13 cellular contexts compared by ENCODE assay signal in the genomic region with DNA sequence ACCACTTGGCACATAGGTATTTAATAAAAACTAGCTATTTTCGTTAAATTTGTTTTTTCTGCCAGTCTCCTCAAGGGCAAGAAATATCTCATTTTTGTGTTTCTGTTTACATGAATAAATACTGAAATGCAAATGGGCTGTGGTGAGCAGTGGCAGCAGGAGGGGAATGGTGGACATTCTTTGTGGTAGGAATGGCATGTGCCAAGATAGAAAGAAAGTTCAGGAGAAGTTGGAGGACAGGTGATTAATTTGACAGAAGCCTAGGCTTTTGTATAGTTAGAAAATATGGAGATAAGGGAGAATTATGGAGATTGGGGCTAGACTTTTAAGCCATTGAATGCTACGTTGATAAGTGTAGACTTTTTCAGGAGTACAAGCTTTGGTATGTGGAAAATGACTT. TPM values are rescaled to one million over a fixed set of nuclear protein-coding genes. Genes with fewer than 3 reads are reported as not detected.
DNase-seq lines count a peak whose midpoint lies in the region; ATAC-seq and TF ChIP-seq lines count a peak whose summit lies in the region.
"Had no signal": no experiment of that assay in that cellular context is flagged by ENCODE, and none has a peak within 500 bp of the region (broad histone marks: within the 10 kb centered on the region; RNA-seq: fewer than 3 reads in every experiment).

No MANE protein-coding gene starts in this region.

- H3K27ac ChIP-seq in osteoblast (ENCODE audit: low read depth, low read length), result no peak overlapping the region
- H3K27ac ChIP-seq: 22Rv1, GM23248 had no signal

- in situ Hi-C loops in astrocyte of the cerebellum (cut with HindIII; ENCODE audit: low sequenced_read_pairs), result no loop called here

- peak overlapping the region; percentile 32 for H3K27ac Mint-ChIP-seq in T-helper 1 cell treated with Interleukin-12 subunit alpha and Interleukin-12 subunit beta and Interleukin-4 antibody, amounts not matched to agents 30 μg/mL and 1 μg/mL, for 36 hours

- H3K4me1 Mint-ChIP-seq in T-helper 1 cell treated with Interleukin-12 subunit alpha and Interleukin-12 subunit beta and Interleukin-4 antibody, amounts not matched to agents 30 μg/mL and 1 μg/mL, for 36 hours (ENCODE audit: low read depth), result peaks cover 67% of the 10 kb centered on the region

- H3K27me3 Mint-ChIP-seq in T-helper 1 cell treated with Interleukin-12 subunit alpha and Interleukin-12 subunit beta and Interleukin-4 antibody, amounts not matched to agents 30 μg/mL and 1 μg/mL, for 36 hours (ENCODE audit: low read depth), result no peaks in the 10 kb centered on the region

- H3K9me3 ChIP-seq in osteoblast (ENCODE audit: low read depth, low read length), result no peaks in the 10 kb centered on the region

- H4K20me1 ChIP-seq in osteoblast (ENCODE audit: insufficient read depth, low read length), result peaks cover 47% of the 10 kb centered on the region

- peaks cover 3% of the 10 kb centered on the region for H3K4me1 ChIP-seq in osteoblast (ENCODE audit: insufficient read depth, low read length)

- DNase-seq in T-helper 1 cell (no peak), M059J (ENCODE audit: low read depth) (peak; percentile 63), astrocyte of the cerebellum (ENCODE audit: low read depth) (peak; percentile 16), renal cortical epithelial cell (ENCODE audit: low read depth) (peak; percentile 47), OCI-M1 (lab: John Stamatoyannopoulos, UW) (no peak), osteoblast (ENCODE audit: insufficient read length, low spot score, missing footprints) (no peak)
- DNase-seq: DMS 273 treated with DMSO at 0.1 percent for 48 hours, GM23248, kidney glomerular epithelial cell had no signal

- no peak for TF ChIP-seq CTCF in astrocyte of the cerebellum (IDR thresholded peaks at IDR 0.05; ENCODE audit: low read depth, low read length, missing control alignments)
- TF ChIP-seq CTCF in osteoblast (IDR thresholded peaks at IDR 0.05; ENCODE audit: extremely low read depth, low read depth, low read length), result no peak

- H3K4me2 ChIP-seq in osteoblast (ENCODE audit: insufficient read depth, low read length), result no peak overlapping the region

- no peaks in the 10 kb centered on the region for H3K9me3 Mint-ChIP-seq in T-helper 1 cell treated with Interleukin-12 subunit alpha and Interleukin-12 subunit beta and Interleukin-4 antibody, amounts not matched to agents 30 μg/mL and 1 μg/mL, for 36 hours

- peaks cover 26% of the 10 kb centered on the region for H3K36me3 Mint-ChIP-seq in T-helper 1 cell treated with Interleukin-12 subunit alpha and Interleukin-12 subunit beta and Interleukin-4 antibody, amounts not matched to agents 30 μg/mL and 1 μg/mL, for 36 hours (ENCODE audit: low read depth)

- H2AFZ ChIP-seq in osteoblast (ENCODE audit: low read length), result no peak overlapping the region
- H2AFZ ChIP-seq: GM23248 had no signal

- H3K79me2 ChIP-seq in osteoblast (ENCODE audit: insufficient read depth, low read length), result peaks cover 96% of the 10 kb centered on the region

- no peaks in the 10 kb centered on the region for H3K36me3 ChIP-seq in osteoblast (ENCODE audit: insufficient read depth, low read length)

- ATAC-seq in GM21360 (IDR thresholded peaks at IDR 0.05; ENCODE audit: unreplicated experiment), result no peak
- ATAC-seq: Right ventricle myocardium inferior had no signal

- H3K4me3 ChIP-seq in astrocyte of the cerebellum (ENCODE audit: low read depth, low read length), result no peak overlapping the region
- H3K4me3 ChIP-seq in osteoblast (ENCODE audit: insufficient read depth, low read length), result no peak overlapping the region
- H3K4me3 ChIP-seq: GM23248 had no signal

- H3K27me3 ChIP-seq in osteoblast (ENCODE audit: insufficient read depth, low read length), result no peaks in the 10 kb centered on the region

- H3K4me3 Mint-ChIP-seq in T-helper 1 cell treated with Interleukin-12 subunit alpha and Interleukin-12 subunit beta and Interleukin-4 antibody, amounts not matched to agents 30 μg/mL and 1 μg/mL, for 36 hours, result peak overlapping the region; percentile 45

RNA-seq across cellular contexts. Expression of a gene that starts 8.6 kb away (rescaled TPM):
- total RNA-seq in M059J (2014; rRNA removed; shearing (Covaris generic)), result 40.5 and 68.7 TPM in 2 replicates
- total RNA-seq in renal cortical epithelial cell (28.3 and 93.7 TPM in 2 replicates), osteoblast (17.0 and 19.7 TPM in 2 replicates)

Comparison
In these comparisons a context has a peak if more than half of its experiments do, and no peak if none do; other contexts are left out.
1. DNase-seq: peak in M059J (single experiment), astrocyte of the cerebellum (single experiment) and renal cortical epithelial cell (single experiment); none in T-helper 1 cell (0 of 5), OCI-M1 (single experiment) and osteoblast (single experiment).